8 cellular contexts compared by ENCODE assay signal in genomic region chr17:32909787-32910369, GRCh38. TPM values are rescaled to one million over a fixed set of nuclear protein-coding genes. Genes with fewer than 3 reads are reported as not detected.
DNase-seq lines count a peak whose midpoint lies in the region; ATAC-seq and TF ChIP-seq lines count a peak whose summit lies in the region.

No MANE protein-coding gene starts in this region.

- no peak overlapping the region for H3K9ac ChIP-seq in endodermal cell (ENCODE audit: extremely low read depth, low read length, poor library complexity, severe bottlenecking)

- no peaks in the 10 kb centered on the region for H3K9me3 ChIP-seq in endodermal cell (ENCODE audit: control insufficient read depth, low read length)

- H3K4me3 Mint-ChIP-seq in activated CD4-positive, alpha-beta T cell treated with anti-CD3 and anti-CD28 coated beads, Interleukin-2, amount 10 ng/mL, durations not matched to agents 24 days and 14 days, result no peak overlapping the region
- H3K4me3 Mint-ChIP-seq in endodermal cell, result no peak overlapping the region

- 32 to 47% methylated on average over 4 of the region's 4 CpGs for WGBS in endodermal cell (ENCODE audit: insufficient coverage in 1 of 2, insufficient read length in 1 of 2), 2 experiments

- H3K9me3 Mint-ChIP-seq in activated CD4-positive, alpha-beta T cell treated with anti-CD3 and anti-CD28 coated beads, Interleukin-2, amount 10 ng/mL, durations not matched to agents 24 days and 14 days, result no peaks in the 10 kb centered on the region
- H3K9me3 Mint-ChIP-seq in endodermal cell, result no peaks in the 10 kb centered on the region

- H3K27ac ChIP-seq in endodermal cell (ENCODE audit: low read depth, low read length), result no peak overlapping the region

- TF ChIP-seq CTCF in HFF-Myc (IDR thresholded peaks at IDR 0.05; ENCODE audit: low read depth, low read length, missing control alignments) (peak; percentile 81), endodermal cell (conservative IDR thresholded peaks at IDR 0.05) (peak; percentile 86)

- no peak overlapping the region for H3K27ac Mint-ChIP-seq in activated CD4-positive, alpha-beta T cell treated with anti-CD3 and anti-CD28 coated beads, Interleukin-2, amount 10 ng/mL, durations not matched to agents 24 days and 14 days
- H3K27ac Mint-ChIP-seq in endodermal cell, result no peak overlapping the region

- H3K4me1 ChIP-seq in endodermal cell (ENCODE audit: control insufficient read depth, insufficient read depth, low read length), result no peaks in the 10 kb centered on the region

- H3K36me3 Mint-ChIP-seq in activated CD4-positive, alpha-beta T cell treated with anti-CD3 and anti-CD28 coated beads, Interleukin-2, amount 10 ng/mL, durations not matched to agents 24 days and 14 days (ENCODE audit: low read depth), result no peaks in the 10 kb centered on the region
- H3K36me3 Mint-ChIP-seq in endodermal cell (ENCODE audit: low read depth), result no peaks in the 10 kb centered on the region

- intact Hi-C loops in activated CD4-positive, alpha-beta T cell treated with anti-CD3 and anti-CD28 coated beads, Interleukin-2, amount 10 ng/mL, durations not matched to agents 24 days and 14 days (cut with micrococcal nuclease), result loop anchor here (1.0 kb wide), 1 partner anchor 127 kb away; no protein-coding TSS in a partner anchor

- peaks cover 20% of the 10 kb centered on the region for H3K4me1 Mint-ChIP-seq in activated CD4-positive, alpha-beta T cell treated with anti-CD3 and anti-CD28 coated beads, Interleukin-2, amount 10 ng/mL, durations not matched to agents 24 days and 14 days
- peaks cover 21% of the 10 kb centered on the region for H3K4me1 Mint-ChIP-seq in endodermal cell

- H3K27me3 Mint-ChIP-seq in activated CD4-positive, alpha-beta T cell treated with anti-CD3 and anti-CD28 coated beads, Interleukin-2, amount 10 ng/mL, durations not matched to agents 24 days and 14 days, result peaks cover 34% of the 10 kb centered on the region
- H3K27me3 Mint-ChIP-seq in endodermal cell (ENCODE audit: insufficient read depth), result no peaks in the 10 kb centered on the region

- no peak for ATAC-seq in HG03432 (IDR thresholded peaks at IDR 0.05; ENCODE audit: unreplicated experiment)

- no peak overlapping the region for H3K4me3 ChIP-seq in HFF-Myc (replicated peaks; ENCODE audit: low read depth, low read length)
- no peak overlapping the region for H3K4me3 ChIP-seq in endodermal cell (ENCODE audit: low read length)

- DNase-seq in DMS153 treated with DMSO at 0.1 percent for 48 hours (lab: John Stamatoyannopoulos, UW; ENCODE audit: unreplicated experiment), result peak; percentile 64
- DNase-seq in HFF-Myc (ENCODE audit: extremely low read depth, low read depth), result peak; percentile 86
- DNase-seq in NCI-H446 treated with DMSO at 0.1 percent for 48 hours (lab: John Stamatoyannopoulos, UW), result peak; percentile 47
- peak; percentile 87 for DNase-seq in activated CD4-positive, alpha-beta T cell treated with anti-CD3 and anti-CD28 coated beads, Interleukin-2, amount 10 ng/mL, durations not matched to agents 24 days and 14 days
- DNase-seq in endodermal cell, result peak; percentile 96
- DNase-seq in medulla oblongata (ENCODE audit: extremely low spot score), result peak; percentile 90
- DNase-seq in stimulated activated CD8-positive, alpha-beta memory T cell treated with anti-CD3 and anti-CD28 coated beads, Interleukin-4, amount 100 ng/mL, for 24 hours (ENCODE audit: low read depth), result peak; percentile 35

- H3K36me3 ChIP-seq in endodermal cell (ENCODE audit: control insufficient read depth, insufficient read depth, low read length), result no peaks in the 10 kb centered on the region

- H3K27me3 ChIP-seq in endodermal cell (ENCODE audit: control insufficient read depth, insufficient read depth, low read length, poor library complexity, severe bottlenecking), result no peaks in the 10 kb centered on the region

RNA-seq across cellular contexts. Expression of gene TMEM98, which starts 18.1 kb away (rescaled TPM):
- total RNA-seq in activated CD4-positive, alpha-beta T cell treated with anti-CD3 and anti-CD28 coated beads, Interleukin-2, amount 10 ng/mL, durations not matched to agents 24 days and 14 days, result 0.43 and 0.82 TPM in 2 replicates
- 100 to 1,000 TPM; 134 to 137 TPM for total RNA-seq in endodermal cell
- 124 TPM for polyA plus RNA-seq in endodermal cell (2013, experiment 1 of 2)
- 116 TPM for polyA plus RNA-seq in endodermal cell (2013, experiment 2 of 2)

RNA-seq across cellular contexts. Expression of gene MYO1D, which starts 33.0 kb away (rescaled TPM):
- total RNA-seq in activated CD4-positive, alpha-beta T cell treated with anti-CD3 and anti-CD28 coated beads, Interleukin-2, amount 10 ng/mL, durations not matched to agents 24 days and 14 days, result 12.4 and 12.9 TPM in 2 replicates
- 10 to 100 TPM; 42.9 to 43.7 TPM for total RNA-seq in endodermal cell
- polyA plus RNA-seq in endodermal cell (2013, experiment 1 of 2), result 10.5 TPM
- polyA plus RNA-seq in endodermal cell (2013, experiment 2 of 2), result 11.1 TPM

Comparison
In these comparisons a context has a peak if more than half of its experiments do, and no peak if none do; other contexts are left out.
1. DNase-seq: peak in every context shown above with its lines; median percentile 96 in endodermal cell; 90 in medulla oblongata; 87 in activated CD4-positive, alpha-beta T cell treated with anti-CD3 and anti-CD28 coated beads, Interleukin-2, amount 10 ng/mL, durations not matched to agents 24 days and 14 days; 86 in HFF-Myc; 64 in DMS153 treated with DMSO at 0.1 percent for 48 hours; 47 in NCI-H446 treated with DMSO at 0.1 percent for 48 hours; 35 in stimulated activated CD8-positive, alpha-beta memory T cell treated with anti-CD3 and anti-CD28 coated beads, Interleukin-4, amount 100 ng/mL, for 24 hours.
2. RNA of gene TMEM98, which starts 18.1 kb away (total RNA-seq): 134 to 137 TPM in endodermal cell; 0.43 to 0.82 TPM in activated CD4-positive, alpha-beta T cell treated with anti-CD3 and anti-CD28 coated beads, Interleukin-2, amount 10 ng/mL, durations not matched to agents 24 days and 14 days; every median in the first group is over 10 times any median in the second.